In genomic region chr1:203126151-203126865, GRCh38 we compare ENCODE assay signal across 9 cellular contexts. TPM values are rescaled to one million over a fixed set of nuclear protein-coding genes. Genes with fewer than 3 reads are reported as not detected.
A peak's percentile ranks its signal among the peaks of the same experiment; 100 is the strongest.
DNase-seq lines count a peak whose midpoint lies in the region; ATAC-seq, FAIRE-seq and TF ChIP-seq lines count a peak whose summit lies in the region.
"Had no signal": no experiment of that assay in that cellular context is flagged by ENCODE, and none has a peak within 500 bp of the region (broad histone marks: within the 10 kb centered on the region; RNA-seq: fewer than 3 reads in every experiment).

No MANE protein-coding gene starts in this region.

- no peak overlapping the region; the same call in 1 of the 2 replicates for H3K4ac ChIP-seq in IMR-90 (ENCODE audit: low read depth, low read length)

- no peak overlapping the region for H2BK5ac ChIP-seq in IMR-90 (ENCODE audit: low read depth, low read length, poor library complexity, severe bottlenecking)

- H3K4me3 ChIP-seq in AG10803 (ENCODE audit: low read length) (no peak overlapping the region), IMR-90 (ENCODE audit: insufficient read depth, low read depth, low read length) (no peak overlapping the region), astrocyte of the spinal cord (ENCODE audit: low read depth, low read length) (no peak overlapping the region), HepG2 (replicated peaks in 1 of 3; ENCODE audit: insufficient read depth in 1 of 3, low read depth in 2 of 3, low read length in 3 of 3) (no peak overlapping the region)

- ATAC-seq in IMR-90 (ENCODE audit: low read depth), result peak; percentile 51
- no peak for ATAC-seq in HepG2
- ATAC-seq in GM21423 (IDR thresholded peaks at IDR 0.05; ENCODE audit: unreplicated experiment), result no peak
- no peak for ATAC-seq in activated T-cell treated with anti-CD3 and anti-CD28 coated beads, Interleukin-2, amount 50 U/mL, for 72 hours (replicated peaks in 1 of 2)

- H3K4me1 ChIP-seq in IMR-90 (ENCODE audit: control insufficient read depth, insufficient read depth, low read length) (peaks cover 3% of the 10 kb centered on the region; the same call in 1 of the 2 replicates), HepG2 (ENCODE audit: insufficient read depth, low read length) (peaks cover 23% of the 10 kb centered on the region; the same call in 1 of the 2 replicates)

- H3K9ac ChIP-seq in IMR-90 (ENCODE audit: low read depth, low read length), result no peak overlapping the region
- H3K9ac ChIP-seq in HepG2 (ENCODE audit: insufficient read depth, low read depth, low read length), result no peak overlapping the region

- H3K4me2 ChIP-seq in IMR-90 (ENCODE audit: low read depth, low read length) (no peak overlapping the region; the same call in 1 of the 2 replicates), HepG2 (ENCODE audit: low read depth, low read length) (no peak overlapping the region)

- H4K91ac ChIP-seq in IMR-90 (ENCODE audit: insufficient read depth, low read depth, low read length), result no peak overlapping the region

- no TSS peak for BruUV-seq in IMR-90 (replicated peaks; lab: Mats Ljungman, UMichigan)
- no TSS peak for BruUV-seq in HepG2 (replicated peaks; lab: Mats Ljungman, UMichigan)

- no peak for TF ChIP-seq POLR2A in IMR-90 (IDR thresholded peaks at IDR 0.05; ENCODE audit: low read depth, low read length)
- no peak for TF ChIP-seq POLR2A in HepG2 (IDR thresholded peaks at IDR 0.05; ENCODE audit: insufficient read depth in 1 of 2, low read depth in 2 of 2, low read length in 2 of 2)

- POLR2A ChIA-PET in IMR-90 (lab: Charles Lee; ENCODE audit: unreplicated experiment), result no interaction called here
- POLR2A ChIA-PET in HepG2 (lab: Yijun Ruan, JAX), result no interaction called here

- no peak overlapping the region for H2AK9ac ChIP-seq in IMR-90 (replicated peaks; ENCODE audit: low read depth, low read length, poor library complexity)

- H3K79me2 ChIP-seq in HepG2 (ENCODE audit: insufficient read depth, low read length), result no peaks in the 10 kb centered on the region

- H3K27ac Mint-ChIP-seq in activated T-cell treated with anti-CD3 and anti-CD28 coated beads, Interleukin-2, amount 50 U/mL, for 72 hours, result no peak overlapping the region

- intact Hi-C loops in IMR-90 (cut with micrococcal nuclease) (no loop called here), HepG2 (cut with micrococcal nuclease; ENCODE audit: unreplicated experiment) (no loop called here)

- H3K56ac ChIP-seq in IMR-90 (ENCODE audit: extremely low read depth, insufficient read depth, low read length), result no peak overlapping the region

- no peaks in the 10 kb centered on the region for H3K9me3 Mint-ChIP-seq in activated T-cell treated with anti-CD3 and anti-CD28 coated beads, Interleukin-2, amount 50 U/mL, for 72 hours

- peaks cover 63% of the 10 kb centered on the region for H3K27me3 Mint-ChIP-seq in activated T-cell treated with anti-CD3 and anti-CD28 coated beads, Interleukin-2, amount 50 U/mL, for 72 hours (ENCODE audit: low read depth)

- H2AK5ac ChIP-seq in IMR-90 (ENCODE audit: low read depth, low read length), result no peak overlapping the region

- no peak overlapping the region for H2BK20ac ChIP-seq in IMR-90 (ENCODE audit: low read depth, low read length)

- no peak for TF ChIP-seq EP300 in HepG2 (IDR thresholded peaks at IDR 0.05; ENCODE audit: low read depth in 2 of 2, low read length in 2 of 2)
- TF ChIP-seq EP300 in HepG2 (CRISPR knock-in tag; IDR thresholded peaks at IDR 0.05; ENCODE audit: borderline replicate concordance), result no peak

- in situ Hi-C loops in IMR-90 (cut with MboI; ENCODE audit: low sequenced_read_pairs), result no loop called here
- in situ Hi-C loops in astrocyte of the spinal cord (cut with HindIII; ENCODE audit: low sequenced_read_pairs), result no loop called here
- in situ Hi-C loops in HepG2 (cut with HindIII; ENCODE audit: extremely low pct_ligation_motif_present, low pct_unique_long_range_greater_than_20kb), result no loop called here

- no CpG with 5 or more reads among the region's 8 CpGs for WGBS in IMR-90 (ENCODE audit: extremely low coverage in 2 of 2, insufficient read length in 1 of 2), 2 experiments
- 7% methylated on average over 7 of the region's 8 CpGs for WGBS in HepG2 (ENCODE audit: low lambda C conversion rate)

- no peaks in the 10 kb centered on the region for H3K36me3 Mint-ChIP-seq in activated T-cell treated with anti-CD3 and anti-CD28 coated beads, Interleukin-2, amount 50 U/mL, for 72 hours (ENCODE audit: insufficient read depth in 2 of 2)

- dilution Hi-C loops in IMR-90 (cut with HindIII; ENCODE audit: low sequenced_read_pairs, unreplicated experiment), result no loop called here

- H4K8ac ChIP-seq in IMR-90 (ENCODE audit: low read depth in 2 of 2, low read length in 2 of 2), result no peak overlapping the region

- H3K14ac ChIP-seq in IMR-90 (replicated peaks; ENCODE audit: low read depth, low read length), result no peak overlapping the region

- peaks cover 14% of the 10 kb centered on the region for H3K4me1 Mint-ChIP-seq in activated T-cell treated with anti-CD3 and anti-CD28 coated beads, Interleukin-2, amount 50 U/mL, for 72 hours (ENCODE audit: low read depth)

- TF ChIP-seq CTCF in AG10803 (conservative IDR thresholded peaks at IDR 0.05; ENCODE audit: low read length) (peak; percentile 72), IMR-90 (conservative IDR thresholded peaks at IDR 0.05; ENCODE audit: low read depth, low read length) (peak; percentile 55), astrocyte of the spinal cord (IDR thresholded peaks at IDR 0.05; ENCODE audit: low read depth, low read length) (peak; percentile 51), HepG2 (CRISPR knock-in tag; IDR thresholded peaks at IDR 0.05) (no peak)

- H3K9me3 ChIP-seq in IMR-90 (ENCODE audit: control insufficient read depth, insufficient read depth, low read length), result no peaks in the 10 kb centered on the region
- H3K9me3 ChIP-seq in HepG2 (ENCODE audit: low read length), result no peaks in the 10 kb centered on the region

- H2BK120ac ChIP-seq in IMR-90 (ENCODE audit: low read depth, low read length), result no peak overlapping the region

- no peaks in the 10 kb centered on the region; the same call in 1 of the 2 replicates for H4K20me1 ChIP-seq in IMR-90 (ENCODE audit: insufficient read depth, low read length)
- H4K20me1 ChIP-seq in HepG2 (ENCODE audit: insufficient read depth, low read length), result no peaks in the 10 kb centered on the region

- CTCF ChIA-PET in IMR-90 (lab: Yijun Ruan, JAX) (interaction anchor here (1.3 to 3.0 kb wide), 3 partner anchors 11 to 91 kb away, joined by 3 to 8 read pairs (median 4); no protein-coding TSS in a partner anchor), HepG2 (lab: Yijun Ruan, JAX; ENCODE audit: low intra/inter-chr PET ratio, low total read pairs) (no interaction called here)

- no peak overlapping the region for H4K5ac ChIP-seq in IMR-90 (ENCODE audit: low read depth, low read length)

- DNase-seq in AG10803 (ENCODE audit: low read depth) (peak; percentile 43), IMR-90 (peak; percentile 22), astrocyte of the spinal cord (ENCODE audit: low read depth, low spot score) (no peak), HepG2 (ENCODE audit: low spot score) (no peak), DMS153 (lab: John Stamatoyannopoulos, UW) (no peak), NCI-H1092 (lab: John Stamatoyannopoulos, UW) (no peak)
- DNase-seq in activated T-cell treated with anti-CD3 and anti-CD28 coated beads, Interleukin-2, amount 50 U/mL, for 72 hours, result no peak

- peak; percentile 23; the same call in 1 of the 2 replicates for TF ChIP-seq RAD21 in IMR-90 (IDR thresholded peaks at IDR 0.05; ENCODE audit: low read length)
- no peak for TF ChIP-seq RAD21 in HepG2 (CRISPR knock-in tag; IDR thresholded peaks at IDR 0.05)

- H2AFZ ChIP-seq in IMR-90 (replicated peaks; ENCODE audit: low read length, poor library complexity) (no peak overlapping the region), HepG2 (ENCODE audit: low read length) (no peak overlapping the region)

- no peak overlapping the region for H3K18ac ChIP-seq in IMR-90 (ENCODE audit: low read depth, low read length)

- no peak overlapping the region for H3K4me3 Mint-ChIP-seq in activated T-cell treated with anti-CD3 and anti-CD28 coated beads, Interleukin-2, amount 50 U/mL, for 72 hours

- no peak overlapping the region for H3K27ac ChIP-seq in IMR-90 (ENCODE audit: insufficient read depth, low read length)
- H3K27ac ChIP-seq in HepG2 (ENCODE audit: extremely low read length, insufficient read depth, low read length), result no peak overlapping the region

- no peaks in the 10 kb centered on the region for H3K79me1 ChIP-seq in IMR-90 (ENCODE audit: low read depth in 1 of 2, low read length in 2 of 2)

- FAIRE-seq in HepG2 (lab: Jason Lieb, UNC), result peak; percentile 77
- FAIRE-seq: frontal cortex had no signal

- H2BK15ac ChIP-seq in IMR-90 (ENCODE audit: low read depth, low read length), result no peak overlapping the region

- H3K27me3 ChIP-seq in IMR-90 (ENCODE audit: control insufficient read depth, insufficient read depth, low read length), result peaks cover 52% of the 10 kb centered on the region
- peaks cover 7 to 30% of the 10 kb centered on the region in 2 experiments; a peak in 4 of 5 replicates for H3K27me3 ChIP-seq in HepG2 (ENCODE audit: control insufficient read depth in 1 of 2, insufficient read depth in 2 of 2, low read length in 2 of 2)

- no peak overlapping the region for H3K23ac ChIP-seq in IMR-90 (ENCODE audit: low read depth, low read length)

- H3K36me3 ChIP-seq in IMR-90 (ENCODE audit: control insufficient read depth, insufficient read depth, low read length), result no peaks in the 10 kb centered on the region
- H3K36me3 ChIP-seq in HepG2 (replicated peaks in 1 of 2; ENCODE audit: control insufficient read depth in 1 of 2, insufficient read depth in 2 of 2, low read length in 2 of 2), result no peaks in the 10 kb centered on the region

- H3K9me1 ChIP-seq in IMR-90 (ENCODE audit: insufficient read depth, low read length), result no peaks in the 10 kb centered on the region

RNA-seq across cellular contexts. Expression of gene ADORA1, which starts 1.2 kb away (rescaled TPM):
- under 0.01 and 0.36 TPM in 2 replicates for total RNA-seq in IMR-90 (2012; rRNA removed)
- polyA plus RNA-seq in IMR-90 (2012; rRNA removed), result 0.56 and 0.66 TPM in 2 replicates
- 0.38 and 1.4 TPM in 2 replicates for polyA plus RNA-seq in IMR-90 (2012; cell fraction: cytosol; rRNA removed)
- polyA plus RNA-seq in IMR-90 (2012; cell fraction: nucleus; rRNA removed; ENCODE audit: low replicate concordance), result 0.35 and 0.48 TPM in 2 replicates
- 0.08 and 0.11 TPM in 2 replicates for total RNA-seq in HepG2 (2016; rRNA removed; fragmentation: Illumina TruSeq; extraction: Trizol)
- total RNA-seq in HepG2 (2016; cell fraction: cytosol; rRNA removed; fragmentation: Illumina TruSeq; extraction: Trizol; ENCODE audit: low read depth), result not detected in 2 replicates
- 0.15 TPM in 1 of 2 replicates, not detected in the other for total RNA-seq in HepG2 (2016; cell fraction: insoluble cytoplasmic fraction; rRNA removed; fragmentation: Illumina TruSeq; extraction: Trizol)
- 0.10 TPM in 1 of 2 replicates, not detected in the other for total RNA-seq in HepG2 (2016; cell fraction: membrane; rRNA removed; fragmentation: Illumina TruSeq; extraction: Trizol)
- total RNA-seq in HepG2 (2016; cell fraction: nucleus; rRNA removed; fragmentation: Illumina TruSeq; extraction: Trizol), result 0.22 TPM in 1 of 2 replicates, not detected in the other
- not detected in 2 replicates for polyA plus RNA-seq in HepG2 (2011; rRNA removed)
- not detected in 2 replicates for polyA plus RNA-seq in HepG2 (2011; cell fraction: cytosol; rRNA removed)
- polyA plus RNA-seq in HepG2 (2011; cell fraction: nucleus; rRNA removed), result not detected in 2 replicates
- not detected in 2 replicates for polyA plus RNA-seq in HepG2 (2012)
- polyA plus RNA-seq in HepG2 (2016; cell fraction: cytosol; fragmentation: Illumina TruSeq; extraction: Trizol; ENCODE audit: low read depth), result not detected in 2 replicates
- polyA plus RNA-seq in HepG2 (2016; cell fraction: insoluble cytoplasmic fraction; fragmentation: Illumina TruSeq; extraction: Trizol; ENCODE audit: low read depth), result 0.11 TPM in 1 of 2 replicates, not detected in the other
- not detected in 2 replicates for polyA plus RNA-seq in HepG2 (2016; cell fraction: membrane; fragmentation: Illumina TruSeq; extraction: Trizol; ENCODE audit: low read depth)
- polyA plus RNA-seq in HepG2 (2016; cell fraction: nucleus; fragmentation: Illumina TruSeq; extraction: Trizol; ENCODE audit: insufficient read depth, low read depth), result 0.17 TPM in 1 of 2 replicates, not detected in the other
- 0.72 TPM in 1 of 2 replicates, not detected in the other for polyA minus RNA-seq in HepG2 (2011; rRNA and poly(A)+ RNA removed; ENCODE audit: low replicate concordance)
- not detected in 2 replicates for polyA minus RNA-seq in HepG2 (2011; cell fraction: cytosol; rRNA and poly(A)+ RNA removed)
- not detected in 2 replicates for polyA minus RNA-seq in HepG2 (2011; cell fraction: nucleus; rRNA and poly(A)+ RNA removed)
- total RNA-seq in activated T-cell treated with anti-CD3 and anti-CD28 coated beads, Interleukin-2, amount 50 U/mL, for 72 hours, result not detected

RNA-seq across cellular contexts. Expression of gene MYOG, which starts 40.5 kb away (rescaled TPM):
- not detected in 2 replicates for total RNA-seq in IMR-90 (2012; rRNA removed)
- not detected in 2 replicates for polyA plus RNA-seq in IMR-90 (2012; rRNA removed)
- polyA plus RNA-seq in IMR-90 (2012; cell fraction: cytosol; rRNA removed), result not detected in 2 replicates
- not detected in 2 replicates for polyA plus RNA-seq in IMR-90 (2012; cell fraction: nucleus; rRNA removed; ENCODE audit: low replicate concordance)
- total RNA-seq in HepG2 (2016; rRNA removed; fragmentation: Illumina TruSeq; extraction: Trizol), result not detected in 2 replicates
- total RNA-seq in HepG2 (2016; cell fraction: cytosol; rRNA removed; fragmentation: Illumina TruSeq; extraction: Trizol; ENCODE audit: low read depth), result not detected in 2 replicates
- not detected in 2 replicates for total RNA-seq in HepG2 (2016; cell fraction: insoluble cytoplasmic fraction; rRNA removed; fragmentation: Illumina TruSeq; extraction: Trizol)
- total RNA-seq in HepG2 (2016; cell fraction: membrane; rRNA removed; fragmentation: Illumina TruSeq; extraction: Trizol), result not detected in 2 replicates
- not detected in 2 replicates for total RNA-seq in HepG2 (2016; cell fraction: nucleus; rRNA removed; fragmentation: Illumina TruSeq; extraction: Trizol)
- polyA plus RNA-seq in HepG2 (2011; rRNA removed), result not detected in 2 replicates
- not detected in 2 replicates for polyA plus RNA-seq in HepG2 (2011; cell fraction: cytosol; rRNA removed)
- polyA plus RNA-seq in HepG2 (2011; cell fraction: nucleus; rRNA removed), result not detected in 2 replicates
- polyA plus RNA-seq in HepG2 (2012), result not detected in 2 replicates
- not detected in 2 replicates for polyA plus RNA-seq in HepG2 (2016; cell fraction: cytosol; fragmentation: Illumina TruSeq; extraction: Trizol; ENCODE audit: low read depth)
- polyA plus RNA-seq in HepG2 (2016; cell fraction: insoluble cytoplasmic fraction; fragmentation: Illumina TruSeq; extraction: Trizol; ENCODE audit: low read depth), result not detected in 2 replicates
- polyA plus RNA-seq in HepG2 (2016; cell fraction: membrane; fragmentation: Illumina TruSeq; extraction: Trizol; ENCODE audit: low read depth), result not detected in 2 replicates
- not detected in 2 replicates for polyA plus RNA-seq in HepG2 (2016; cell fraction: nucleus; fragmentation: Illumina TruSeq; extraction: Trizol; ENCODE audit: insufficient read depth, low read depth)
- polyA minus RNA-seq in HepG2 (2011; rRNA and poly(A)+ RNA removed; ENCODE audit: low replicate concordance), result not detected in 2 replicates
- polyA minus RNA-seq in HepG2 (2011; cell fraction: cytosol; rRNA and poly(A)+ RNA removed), result not detected in 2 replicates
- not detected in 2 replicates for polyA minus RNA-seq in HepG2 (2011; cell fraction: nucleus; rRNA and poly(A)+ RNA removed)
- not detected for total RNA-seq in activated T-cell treated with anti-CD3 and anti-CD28 coated beads, Interleukin-2, amount 50 U/mL, for 72 hours

RNA-seq across cellular contexts. Expression of gene MYBPH, which starts 49.3 kb away (rescaled TPM):
- total RNA-seq in IMR-90 (2012; rRNA removed) (not detected in 2 replicates), HepG2 (2016; rRNA removed; fragmentation: Illumina TruSeq; extraction: Trizol) (not detected in 2 replicates)
- polyA plus RNA-seq in IMR-90 (2012; rRNA removed) (not detected in 2 replicates), HepG2 (2011; rRNA removed) (0.04 TPM in 1 of 2 replicates, not detected in the other)
- polyA plus RNA-seq in IMR-90 (2012; cell fraction: cytosol; rRNA removed), result not detected in 2 replicates
- polyA plus RNA-seq in IMR-90 (2012; cell fraction: nucleus; rRNA removed; ENCODE audit: low replicate concordance), result not detected in 2 replicates
- not detected in 2 replicates for total RNA-seq in HepG2 (2016; cell fraction: cytosol; rRNA removed; fragmentation: Illumina TruSeq; extraction: Trizol; ENCODE audit: low read depth)
- total RNA-seq in HepG2 (2016; cell fraction: insoluble cytoplasmic fraction; rRNA removed; fragmentation: Illumina TruSeq; extraction: Trizol), result not detected in 2 replicates
- total RNA-seq in HepG2 (2016; cell fraction: membrane; rRNA removed; fragmentation: Illumina TruSeq; extraction: Trizol), result not detected in 2 replicates
- not detected in 2 replicates for total RNA-seq in HepG2 (2016; cell fraction: nucleus; rRNA removed; fragmentation: Illumina TruSeq; extraction: Trizol)
- polyA plus RNA-seq in HepG2 (2011; cell fraction: cytosol; rRNA removed), result not detected in 2 replicates
- not detected in 2 replicates for polyA plus RNA-seq in HepG2 (2011; cell fraction: nucleus; rRNA removed)
- not detected in 2 replicates for polyA plus RNA-seq in HepG2 (2012)
- polyA plus RNA-seq in HepG2 (2016; cell fraction: cytosol; fragmentation: Illumina TruSeq; extraction: Trizol; ENCODE audit: low read depth), result not detected in 2 replicates
- not detected in 2 replicates for polyA plus RNA-seq in HepG2 (2016; cell fraction: insoluble cytoplasmic fraction; fragmentation: Illumina TruSeq; extraction: Trizol; ENCODE audit: low read depth)
- polyA plus RNA-seq in HepG2 (2016; cell fraction: membrane; fragmentation: Illumina TruSeq; extraction: Trizol; ENCODE audit: low read depth), result not detected in 2 replicates
- polyA plus RNA-seq in HepG2 (2016; cell fraction: nucleus; fragmentation: Illumina TruSeq; extraction: Trizol; ENCODE audit: insufficient read depth, low read depth), result not detected in 2 replicates
- not detected in 2 replicates for polyA minus RNA-seq in HepG2 (2011; rRNA and poly(A)+ RNA removed; ENCODE audit: low replicate concordance)
- polyA minus RNA-seq in HepG2 (2011; cell fraction: cytosol; rRNA and poly(A)+ RNA removed), result not detected in 2 replicates
- polyA minus RNA-seq in HepG2 (2011; cell fraction: nucleus; rRNA and poly(A)+ RNA removed), result not detected in 2 replicates
- total RNA-seq in activated T-cell treated with anti-CD3 and anti-CD28 coated beads, Interleukin-2, amount 50 U/mL, for 72 hours, result not detected
- total RNA-seq: frontal cortex had no signal

Comparison
In these comparisons a context has a peak if more than half of its experiments do, and no peak if none do; other contexts are left out.
1. DNase-seq: peak in AG10803 (single experiment) and IMR-90 (single experiment); none in astrocyte of the spinal cord (single experiment), HepG2 (single experiment), activated T-cell treated with anti-CD3 and anti-CD28 coated beads, Interleukin-2, amount 50 U/mL, for 72 hours (0 of 2), DMS153 (single experiment) and NCI-H1092 (single experiment).